Comparison of ENCODE assay signal across 15 cellular contexts in the genomic region with DNA sequence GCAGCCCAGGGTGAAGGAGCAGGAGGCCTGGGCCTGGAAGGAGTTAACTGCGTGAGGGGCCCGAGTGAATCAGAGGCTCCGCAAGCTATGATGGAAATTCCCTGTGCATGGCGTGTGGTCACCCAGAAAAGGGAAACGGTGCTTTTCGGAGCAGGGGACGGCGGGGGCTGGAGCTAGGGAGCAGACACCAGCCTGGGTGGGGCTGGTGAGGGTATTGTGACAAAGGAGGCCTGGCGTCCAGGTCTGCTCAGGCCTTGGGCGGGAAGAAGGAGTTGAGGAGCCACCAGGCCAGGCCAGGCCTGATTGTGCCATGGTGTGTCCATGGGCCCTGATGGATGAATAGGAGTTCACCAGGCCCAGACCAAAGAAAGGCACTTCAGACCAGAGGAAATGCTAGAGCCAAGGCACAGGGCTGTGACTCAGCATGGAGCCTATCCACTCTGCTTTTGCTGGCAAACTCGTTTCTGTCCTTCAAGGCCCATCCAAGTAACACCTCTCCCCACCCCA. TPM values are rescaled to one million over a fixed set of nuclear protein-coding genes. Genes with fewer than 3 reads are reported as not detected.
A peak's percentile ranks its signal among the peaks of the same experiment; 100 is the strongest.
DNase-seq lines count a peak whose midpoint lies in the region; ATAC-seq lines count a peak whose summit lies in the region.
"Had no signal": no experiment of that assay in that cellular context is flagged by ENCODE, and none has a peak within 500 bp of the region (broad histone marks: within the 10 kb centered on the region; RNA-seq: fewer than 3 reads in every experiment).

No MANE protein-coding gene starts in this region.

- peaks cover 15% of the 10 kb centered on the region for H3K4me1 Mint-ChIP-seq in T-helper 1 cell treated with Interleukin-12 subunit alpha and Interleukin-12 subunit beta and Interleukin-4 antibody, amounts not matched to agents 30 μg/mL and 1 μg/mL, for 36 hours (ENCODE audit: low read depth)
- H3K4me1 Mint-ChIP-seq in activated T-helper 17 cell treated with anti-CD3 and anti-CD28 coated beads, Interleukin-2, amount 50 U/mL, for 72 hours: no peaks in the 10 kb centered on the region

- no peaks in the 10 kb centered on the region for H3K36me3 Mint-ChIP-seq in T-helper 1 cell treated with Interleukin-12 subunit alpha and Interleukin-12 subunit beta and Interleukin-4 antibody, amounts not matched to agents 30 μg/mL and 1 μg/mL, for 36 hours (ENCODE audit: low read depth)
- no peaks in the 10 kb centered on the region for H3K36me3 Mint-ChIP-seq in activated T-helper 17 cell treated with anti-CD3 and anti-CD28 coated beads, Interleukin-2, amount 50 U/mL, for 72 hours (ENCODE audit: low read depth)

- DNase-seq in T-helper 1 cell (no peak), left lobe of liver (ENCODE audit: low spot score) (no peak), substantia nigra (lab: John Stamatoyannopoulos, UW) (peak in 9 of 49 donors; percentile 17 to 62 (median 38)), foreskin melanocyte (no peak), ACHN (no peak)
- DNase-seq: activated CD4-positive, CD25-positive, alpha-beta regulatory T cell; activated gamma-delta T cell treated with Interleukin-2 at 50 U/mL for 16 hours; NCI-H1105; stimulated activated CD4-positive, alpha-beta T cell treated with anti-CD3 and anti-CD28 coated beads, Interleukin-15, amount 100 ng/mL, for 24 hours; stimulated activated naive CD8-positive, alpha-beta T cell treated with anti-CD3 and anti-CD28 coated beads, Interleukin-15, amount 100 ng/mL, for 72 hours had no signal

- H3K27ac Mint-ChIP-seq in T-helper 1 cell treated with Interleukin-12 subunit alpha and Interleukin-12 subunit beta and Interleukin-4 antibody, amounts not matched to agents 30 μg/mL and 1 μg/mL, for 36 hours: peak overlapping the region; percentile 52
- peak overlapping the region; percentile 38 for H3K27ac Mint-ChIP-seq in activated T-helper 17 cell treated with anti-CD3 and anti-CD28 coated beads, Interleukin-2, amount 50 U/mL, for 72 hours

- in situ Hi-C loops in ACHN (cut with HindIII; ENCODE audit: low pct_ligation_motif_present, low pct_unique_long_range_greater_than_20kb, low sequenced_read_pairs): no loop called here

- H3K4me3 Mint-ChIP-seq in T-helper 1 cell treated with Interleukin-12 subunit alpha and Interleukin-12 subunit beta and Interleukin-4 antibody, amounts not matched to agents 30 μg/mL and 1 μg/mL, for 36 hours: no peak overlapping the region
- no peak overlapping the region for H3K4me3 Mint-ChIP-seq in activated T-helper 17 cell treated with anti-CD3 and anti-CD28 coated beads, Interleukin-2, amount 50 U/mL, for 72 hours
- H3K4me3 Mint-ChIP-seq: stimulated activated naive CD8-positive, alpha-beta T cell treated with anti-CD3 and anti-CD28 coated beads, Interleukin-15, amount 100 ng/mL, for 72 hours had no signal

- no peak for ATAC-seq in activated T-helper 17 cell treated with anti-CD3 and anti-CD28 coated beads, Interleukin-2, amount 50 U/mL, for 72 hours (replicated peaks)
- ATAC-seq in left lobe of liver: peak; percentile 14
- no peak for ATAC-seq in HG03469 (IDR thresholded peaks at IDR 0.05; ENCODE audit: unreplicated experiment)
- ATAC-seq: stimulated activated naive CD8-positive, alpha-beta T cell treated with anti-CD3 and anti-CD28 coated beads, Interleukin-15, amount 100 ng/mL, for 72 hours had no signal

- H3K27ac ChIP-seq in substantia nigra (ENCODE audit: low read depth, low read length, poor library complexity, severe bottlenecking): peak overlapping the region; percentile 47

- H3K9me3 Mint-ChIP-seq in T-helper 1 cell treated with Interleukin-12 subunit alpha and Interleukin-12 subunit beta and Interleukin-4 antibody, amounts not matched to agents 30 μg/mL and 1 μg/mL, for 36 hours: no peaks in the 10 kb centered on the region
- H3K9me3 Mint-ChIP-seq in activated T-helper 17 cell treated with anti-CD3 and anti-CD28 coated beads, Interleukin-2, amount 50 U/mL, for 72 hours: no peaks in the 10 kb centered on the region
- H3K9me3 Mint-ChIP-seq: stimulated activated naive CD8-positive, alpha-beta T cell treated with anti-CD3 and anti-CD28 coated beads, Interleukin-15, amount 100 ng/mL, for 72 hours had no signal

- no peaks in the 10 kb centered on the region for H3K27me3 Mint-ChIP-seq in T-helper 1 cell treated with Interleukin-12 subunit alpha and Interleukin-12 subunit beta and Interleukin-4 antibody, amounts not matched to agents 30 μg/mL and 1 μg/mL, for 36 hours (ENCODE audit: low read depth)
- no peaks in the 10 kb centered on the region for H3K27me3 Mint-ChIP-seq in activated T-helper 17 cell treated with anti-CD3 and anti-CD28 coated beads, Interleukin-2, amount 50 U/mL, for 72 hours
- H3K27me3 Mint-ChIP-seq: stimulated activated naive CD8-positive, alpha-beta T cell treated with anti-CD3 and anti-CD28 coated beads, Interleukin-15, amount 100 ng/mL, for 72 hours had no signal

RNA-seq across cellular contexts. Expression of a gene that starts 12.8 kb away (rescaled TPM):
- under 1 TPM in 1 of 2 donors, not detected in 1; 0.21 TPM for total RNA-seq in activated T-helper 17 cell treated with anti-CD3 and anti-CD28 coated beads, Interleukin-2, amount 50 U/mL, for 72 hours
- 10.9 TPM for total RNA-seq in left lobe of liver
- total RNA-seq: A172, glomerular endothelial cell had no signal

RNA-seq across cellular contexts. Expression of a gene that starts 17.3 kb away (rescaled TPM):
- 10 to 100 TPM; 16.1 to 17.5 TPM for total RNA-seq in activated T-helper 17 cell treated with anti-CD3 and anti-CD28 coated beads, Interleukin-2, amount 50 U/mL, for 72 hours
- total RNA-seq in left lobe of liver: 15.8 TPM

RNA-seq across cellular contexts. Expression of a gene that starts 35.1 kb away (rescaled TPM):
- 100 to 1,000 TPM; 109 to 174 TPM for total RNA-seq in activated T-helper 17 cell treated with anti-CD3 and anti-CD28 coated beads, Interleukin-2, amount 50 U/mL, for 72 hours
- total RNA-seq in left lobe of liver: 64.6 TPM

RNA-seq across cellular contexts. Expression of a gene that starts 38.6 kb away (rescaled TPM):
- total RNA-seq in activated T-helper 17 cell treated with anti-CD3 and anti-CD28 coated beads, Interleukin-2, amount 50 U/mL, for 72 hours: not detected
- total RNA-seq in left lobe of liver: 0.08 TPM
- total RNA-seq: A172, glomerular endothelial cell had no signal

RNA-seq across cellular contexts. Expression of a gene that starts 57.8 kb away (rescaled TPM):
- total RNA-seq in activated T-helper 17 cell treated with anti-CD3 and anti-CD28 coated beads, Interleukin-2, amount 50 U/mL, for 72 hours: 1 to 10 TPM; 1.1 to 1.7 TPM
- 0.68 TPM for total RNA-seq in left lobe of liver
- total RNA-seq: A172, glomerular endothelial cell had no signal
